In the genomic region with DNA sequence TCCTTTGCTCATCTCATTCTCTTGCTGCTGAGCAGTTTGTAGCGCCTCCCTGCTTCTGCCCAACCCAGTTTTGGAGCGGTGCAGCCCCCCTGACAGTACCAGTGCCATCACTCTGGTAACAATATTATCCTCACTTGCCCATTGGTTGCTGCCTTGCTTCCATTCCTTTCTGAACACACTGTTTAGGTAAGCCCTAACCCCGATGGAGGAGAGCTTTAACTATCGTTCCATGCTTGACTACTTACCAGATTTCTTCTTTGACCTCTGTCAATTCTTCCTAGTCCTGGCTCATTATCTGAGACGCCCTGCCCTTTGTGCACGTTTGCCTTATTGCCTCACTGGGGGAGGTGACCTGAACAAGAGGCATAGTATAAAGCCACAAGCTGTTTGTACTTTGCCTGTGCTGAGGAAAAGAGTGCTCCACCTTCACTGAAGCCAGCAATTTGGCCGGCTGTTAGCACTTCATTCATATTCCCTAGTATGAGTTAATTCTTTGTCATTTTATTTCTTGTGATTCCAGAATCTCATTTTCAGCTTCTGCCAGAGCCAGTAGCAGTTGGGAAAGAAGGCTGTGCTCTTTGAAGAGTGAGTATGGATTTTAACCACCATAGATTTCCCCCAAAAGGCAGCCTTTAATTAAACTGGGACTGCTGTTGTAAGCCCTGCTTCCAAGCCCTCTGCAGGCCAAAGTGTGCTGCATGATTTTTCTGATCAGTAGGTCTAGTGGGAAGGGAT, we compare ENCODE assay signal across 1 cellular context.
TF ChIP-seq lines count a peak whose summit lies in the region.

No MANE protein-coding gene starts in this region.

TF ChIP-seq in SK-N-SH treated with all-trans-retinoic acid at 6 μM for 48 hours, 23 proteins besides CTCF, POLR2A, EP300 and RAD21 (continued from another document):
- TF ChIP-seq, protein P1, sequence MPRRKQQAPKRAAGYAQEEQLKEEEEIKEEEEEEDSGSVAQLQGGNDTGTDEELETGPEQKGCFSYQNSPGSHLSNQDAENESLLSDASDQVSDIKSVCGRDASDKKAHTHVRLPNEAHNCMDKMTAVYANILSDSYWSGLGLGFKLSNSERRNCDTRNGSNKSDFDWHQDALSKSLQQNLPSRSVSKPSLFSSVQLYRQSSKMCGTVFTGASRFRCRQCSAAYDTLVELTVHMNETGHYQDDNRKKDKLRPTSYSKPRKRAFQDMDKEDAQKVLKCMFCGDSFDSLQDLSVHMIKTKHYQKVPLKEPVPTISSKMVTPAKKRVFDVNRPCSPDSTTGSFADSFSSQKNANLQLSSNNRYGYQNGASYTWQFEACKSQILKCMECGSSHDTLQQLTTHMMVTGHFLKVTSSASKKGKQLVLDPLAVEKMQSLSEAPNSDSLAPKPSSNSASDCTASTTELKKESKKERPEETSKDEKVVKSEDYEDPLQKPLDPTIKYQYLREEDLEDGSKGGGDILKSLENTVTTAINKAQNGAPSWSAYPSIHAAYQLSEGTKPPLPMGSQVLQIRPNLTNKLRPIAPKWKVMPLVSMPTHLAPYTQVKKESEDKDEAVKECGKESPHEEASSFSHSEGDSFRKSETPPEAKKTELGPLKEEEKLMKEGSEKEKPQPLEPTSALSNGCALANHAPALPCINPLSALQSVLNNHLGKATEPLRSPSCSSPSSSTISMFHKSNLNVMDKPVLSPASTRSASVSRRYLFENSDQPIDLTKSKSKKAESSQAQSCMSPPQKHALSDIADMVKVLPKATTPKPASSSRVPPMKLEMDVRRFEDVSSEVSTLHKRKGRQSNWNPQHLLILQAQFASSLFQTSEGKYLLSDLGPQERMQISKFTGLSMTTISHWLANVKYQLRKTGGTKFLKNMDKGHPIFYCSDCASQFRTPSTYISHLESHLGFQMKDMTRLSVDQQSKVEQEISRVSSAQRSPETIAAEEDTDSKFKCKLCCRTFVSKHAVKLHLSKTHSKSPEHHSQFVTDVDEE (CRISPR knock-in tag; IDR thresholded peaks at IDR 0.05), result no peak
- no peak for TF ChIP-seq ZNF565 (CRISPR knock-in tag; conservative IDR thresholded peaks at IDR 0.05; ENCODE audit: low read depth)
- no peak for TF ChIP-seq ISL1 (CRISPR knock-in tag; IDR thresholded peaks at IDR 0.05)
- no peak for TF ChIP-seq SNAI2 (CRISPR knock-in tag; IDR thresholded peaks at IDR 0.05)
- no peak for TF ChIP-seq GLIS3 (CRISPR knock-in tag; IDR thresholded peaks at IDR 0.05)
